Comparison of ENCODE assay signal across 12 cellular contexts in genomic region chr16:53081032-53081424, GRCh38. TPM values are rescaled to one million over a fixed set of nuclear protein-coding genes. Genes with fewer than 3 reads are reported as not detected.
DNase-seq lines count a peak whose midpoint lies in the region; TF ChIP-seq lines count a peak whose summit lies in the region.
"Had no signal": no experiment of that assay in that cellular context is flagged by ENCODE, and none has a peak within 500 bp of the region (broad histone marks: within the 10 kb centered on the region; RNA-seq: fewer than 3 reads in every experiment).

No MANE protein-coding gene starts in this region.

- H3K27ac ChIP-seq in SK-N-MC (peak overlapping the region; percentile 34; the same call in 1 of the 2 replicates), esophagus muscularis mucosa (replicated peaks in 1 of 4) (peak overlapping the region; percentile 56 to 77 (median 66)), tibial nerve (peak overlapping the region; percentile 9 to 90 (median 69))

- H3K36me3 Mint-ChIP-seq in nephron progenitor cell (ENCODE audit: low read depth): peaks cover 22% of the 10 kb centered on the region

- peaks cover 69% of the 10 kb centered on the region for H3K4me1 Mint-ChIP-seq in nephron progenitor cell

- H3K27me3 Mint-ChIP-seq in nephron progenitor cell (ENCODE audit: low read depth, poor library complexity): peaks cover 2% of the 10 kb centered on the region
- H3K27me3 Mint-ChIP-seq: naive B cell had no signal

- H3K4me1 ChIP-seq in esophagus muscularis mucosa (peaks cover 51 to 65% (median 63%) of the 10 kb centered on the region in 4 donors), tibial nerve (peaks cover 7 to 74% (median 42%) of the 10 kb centered on the region in 4 donors)

- H3K9me3 ChIP-seq in SK-N-MC (ENCODE audit: low read depth, low read length) (no peaks in the 10 kb centered on the region), esophagus muscularis mucosa (no peaks in the 10 kb centered on the region), tibial nerve (no peaks in the 10 kb centered on the region)

- DNase-seq in SK-N-MC (ENCODE audit: low read depth, low spot score): no peak
- no peak for DNase-seq in esophagus muscularis mucosa (ENCODE audit: extremely low spot score)
- no peak for DNase-seq in nephron progenitor cell
- DNase-seq in tibial nerve (ENCODE audit: low spot score in 2 of 2): peak in 1 of 2 donors; percentile 20
- no peak for DNase-seq in ecto neural progenitor cell (ENCODE audit: low spot score)
- no peak for DNase-seq in stimulated activated CD4-positive, alpha-beta T cell treated with anti-CD3 and anti-CD28 coated beads, Interleukin-2, amount 100 ng/mL, for 48 hours
- no peak for DNase-seq in Ammon's horn (ENCODE audit: low spot score)
- DNase-seq in C1 segment of cervical spinal cord (lab: John Stamatoyannopoulos, UW): no peak
- DNase-seq: activated CD4-positive, alpha-beta T cell treated with anti-CD3 and anti-CD28 coated beads, Interleukin-2, amount 50 U/mL, for 4 hours; naive B cell; stimulated activated CD4-positive, alpha-beta T cell treated with anti-CD3 and anti-CD28 coated beads, Interleukin-2, amount 100 ng/mL, for 24 hours; SW 1271 had no signal

- peak overlapping the region; percentile 98 for H3K27ac Mint-ChIP-seq in nephron progenitor cell
- H3K27ac Mint-ChIP-seq: naive B cell had no signal

- H3K9me3 Mint-ChIP-seq in nephron progenitor cell: peaks cover 12% of the 10 kb centered on the region
- H3K9me3 Mint-ChIP-seq: naive B cell had no signal

- intact Hi-C loops in esophagus muscularis mucosa (cut with DNase I): no loop called here

- no peaks in the 10 kb centered on the region for H3K27me3 ChIP-seq in esophagus muscularis mucosa
- H3K27me3 ChIP-seq in tibial nerve: no peaks in the 10 kb centered on the region

- TF ChIP-seq POLR2A in esophagus muscularis mucosa (IDR thresholded peaks at IDR 0.05; ENCODE audit: low read depth) (no peak), tibial nerve (IDR thresholded peaks at IDR 0.05) (no peak)

- no peaks in the 10 kb centered on the region for H3K36me3 ChIP-seq in SK-N-MC (ENCODE audit: insufficient read depth, low read length)
- H3K36me3 ChIP-seq in esophagus muscularis mucosa: no peaks in the 10 kb centered on the region
- H3K36me3 ChIP-seq in tibial nerve: no peaks in the 10 kb centered on the region

- TF ChIP-seq CTCF in esophagus muscularis mucosa (IDR thresholded peaks at IDR 0.05) (no peak), nephron progenitor cell (IDR thresholded peaks at IDR 0.05) (no peak), tibial nerve (IDR thresholded peaks at IDR 0.05) (no peak)

- TF ChIP-seq EP300 in esophagus muscularis mucosa (IDR thresholded peaks at IDR 0.05) (no peak), tibial nerve (IDR thresholded peaks at IDR 0.05) (no peak)

- H3K4me3 ChIP-seq in SK-N-MC (no peak overlapping the region), esophagus muscularis mucosa (no peak overlapping the region), tibial nerve (no peak overlapping the region)

- H3K4me3 Mint-ChIP-seq in nephron progenitor cell: no peak overlapping the region
- H3K4me3 Mint-ChIP-seq: naive B cell had no signal

- H3K9ac ChIP-seq in SK-N-MC (ENCODE audit: insufficient read length): no peak overlapping the region

RNA-seq across cellular contexts. Expression of gene CHD9, which starts 26.2 kb away (rescaled TPM):
- total RNA-seq in esophagus muscularis mucosa (10 to 100 TPM; 45.2 to 64.0 (median 49.5) TPM), tibial nerve (100 to 1,000 TPM in 1 of 4 donors, 10 to 100 TPM in 3; 82.2 to 114 (median 91.3) TPM)

RNA-seq across cellular contexts. Expression of gene CHD9NB, which starts 28.3 kb away (rescaled TPM):
- total RNA-seq in esophagus muscularis mucosa (1 to 10 TPM in 1 of 4 donors, under 1 TPM in 3; 0.19 to 1.2 (median 0.42) TPM), tibial nerve (10 to 100 TPM in 2 of 4 donors, 1 to 10 TPM in 2; 5.1 to 16.4 (median 9.3) TPM)
